Comparison of ENCODE assay signal across 8 cellular contexts in genomic region chr17:55238197-55238930, GRCh38. TPM values are rescaled to one million over a fixed set of nuclear protein-coding genes. Genes with fewer than 3 reads are reported as not detected.
DNase-seq lines count a peak whose midpoint lies in the region; ATAC-seq and TF ChIP-seq lines count a peak whose summit lies in the region.

No MANE protein-coding gene starts in this region.

- no peaks in the 10 kb centered on the region for H3K9me2 ChIP-seq in SU-DHL-6 (replicated peaks; ENCODE audit: insufficient read depth, low read length)

- H3K4me1 Mint-ChIP-seq in HFFc6 (ENCODE audit: low read depth), result peaks cover 16% of the 10 kb centered on the region
- H3K4me1 Mint-ChIP-seq in activated naive CD8-positive, alpha-beta T cell treated with anti-CD3 and anti-CD28 coated beads, Interleukin-2, amount 50 U/mL, for 24 hours, result peaks cover 14% of the 10 kb centered on the region

- H3K27me3 ChIP-seq in SU-DHL-6 (ENCODE audit: low read length) (no peaks in the 10 kb centered on the region), cardiac muscle cell (no peaks in the 10 kb centered on the region), parathyroid adenoma (ENCODE audit: control insufficient read depth, insufficient read depth, low read length) (no peaks in the 10 kb centered on the region), tibial artery (peaks cover 0 to 1% of the 10 kb centered on the region in 2 donors)

- TF ChIP-seq CTCF in HFFc6 (IDR thresholded peaks at IDR 0.05) (no peak), SU-DHL-6 (IDR thresholded peaks at IDR 0.05; ENCODE audit: insufficient read depth, low read length, poor library complexity, severe bottlenecking) (no peak), cardiac muscle cell (IDR thresholded peaks at IDR 0.05; ENCODE audit: low read depth, low read length) (no peak), parathyroid adenoma (IDR thresholded peaks at IDR 0.05) (no peak), tibial artery (IDR thresholded peaks at IDR 0.05) (no peak)

- intact Hi-C loops in tibial artery (cut with DNase I; ENCODE audit: low total_unique reads), result loop anchor here (2.0 to 10.0 kb wide), 2 partner anchors 26 to 56 kb away; partner anchors contain the start of gene HLF

- no peak overlapping the region; the same call in 1 of the 2 replicates for H3K27ac Mint-ChIP-seq in HFFc6
- peak overlapping the region; percentile 63 for H3K27ac Mint-ChIP-seq in activated naive CD8-positive, alpha-beta T cell treated with anti-CD3 and anti-CD28 coated beads, Interleukin-2, amount 50 U/mL, for 24 hours

- H3K4me1 ChIP-seq in cardiac muscle cell (ENCODE audit: low read depth), result peaks cover 12% of the 10 kb centered on the region
- H3K4me1 ChIP-seq in parathyroid adenoma, result peaks cover 6% of the 10 kb centered on the region
- peaks cover 0 to 21% (median 13%) of the 10 kb centered on the region in 4 donors for H3K4me1 ChIP-seq in tibial artery

- H3K4me3 ChIP-seq in GM08714 (ENCODE audit: low read length) (peak overlapping the region; percentile 80), SU-DHL-6 (ENCODE audit: insufficient read depth, low read length, poor library complexity, severe bottlenecking) (peak overlapping the region; percentile 55), cardiac muscle cell (peak overlapping the region; percentile 45), parathyroid adenoma (ENCODE audit: low read depth, low read length) (peak overlapping the region; percentile 71), tibial artery (peak overlapping the region; percentile 57 to 65)

- H3K9ac ChIP-seq in SU-DHL-6 (ENCODE audit: low read length) (peak overlapping the region; percentile 54), parathyroid adenoma (no peak overlapping the region)

- H4K20me1 ChIP-seq in SU-DHL-6 (ENCODE audit: low read depth, low read length), result no peaks in the 10 kb centered on the region

- peak overlapping the region; percentile 88 for H3K4me3 Mint-ChIP-seq in HFFc6
- peak overlapping the region; percentile 74 for H3K4me3 Mint-ChIP-seq in activated naive CD8-positive, alpha-beta T cell treated with anti-CD3 and anti-CD28 coated beads, Interleukin-2, amount 50 U/mL, for 24 hours

- H3K9me3 ChIP-seq in SU-DHL-6 (ENCODE audit: insufficient read depth, low read length) (no peaks in the 10 kb centered on the region), cardiac muscle cell (ENCODE audit: low read depth) (no peaks in the 10 kb centered on the region), parathyroid adenoma (ENCODE audit: control insufficient read depth, low read length) (no peaks in the 10 kb centered on the region), tibial artery (no peaks in the 10 kb centered on the region)

- H3K36me3 ChIP-seq in SU-DHL-6 (ENCODE audit: low read length) (no peaks in the 10 kb centered on the region), cardiac muscle cell (no peaks in the 10 kb centered on the region), parathyroid adenoma (ENCODE audit: control insufficient read depth, insufficient read depth, low read length) (no peaks in the 10 kb centered on the region), tibial artery (no peaks in the 10 kb centered on the region)

- H3K27me3 Mint-ChIP-seq in HFFc6 (ENCODE audit: insufficient read depth), result peaks cover 4% of the 10 kb centered on the region; the same call in 1 of the 2 replicates
- peaks cover 28% of the 10 kb centered on the region for H3K27me3 Mint-ChIP-seq in activated naive CD8-positive, alpha-beta T cell treated with anti-CD3 and anti-CD28 coated beads, Interleukin-2, amount 50 U/mL, for 24 hours

- peaks cover 3% of the 10 kb centered on the region; the same call in 1 of the 2 replicates for H3K9me3 Mint-ChIP-seq in HFFc6
- no peaks in the 10 kb centered on the region for H3K9me3 Mint-ChIP-seq in activated naive CD8-positive, alpha-beta T cell treated with anti-CD3 and anti-CD28 coated beads, Interleukin-2, amount 50 U/mL, for 24 hours

- no peaks in the 10 kb centered on the region for H3F3A ChIP-seq in SU-DHL-6 (ENCODE audit: insufficient read depth)

- peak overlapping the region; percentile 88 for H2AFZ ChIP-seq in SU-DHL-6 (ENCODE audit: low read depth, low read length, severe bottlenecking)
- H2AFZ ChIP-seq in parathyroid adenoma, result peak overlapping the region; percentile 87

- H3K79me2 ChIP-seq in SU-DHL-6 (ENCODE audit: insufficient read depth, low read length), result no peaks in the 10 kb centered on the region
- no peaks in the 10 kb centered on the region for H3K79me2 ChIP-seq in parathyroid adenoma

- H3K4me2 ChIP-seq in SU-DHL-6 (ENCODE audit: low read depth, low read length, poor library complexity, severe bottlenecking), result peak overlapping the region; percentile 65
- H3K4me2 ChIP-seq in parathyroid adenoma (ENCODE audit: low read length), result peak overlapping the region; percentile 98

- H3K27ac ChIP-seq in SU-DHL-6 (ENCODE audit: low read depth, low read length) (no peak overlapping the region), cardiac muscle cell (peak overlapping the region; percentile 4), parathyroid adenoma (peak overlapping the region; percentile 64), tibial artery (peak overlapping the region; percentile 73 to 76)

- DNase-seq in HFFc6 (peak; percentile 84), MV-4-11 (lab: John Stamatoyannopoulos, UW) (peak; percentile 87), cardiac muscle cell (ENCODE audit: low read depth in 1 of 2, low spot score in 1 of 2) (peak; percentile 95 to 97), tibial artery (peak; percentile 91 to 96)
- peak; percentile 83 for DNase-seq in activated naive CD8-positive, alpha-beta T cell treated with anti-CD3 and anti-CD28 coated beads, Interleukin-2, amount 50 U/mL, for 24 hours

- H3K36me3 Mint-ChIP-seq in HFFc6 (ENCODE audit: low read depth), result no peaks in the 10 kb centered on the region
- H3K36me3 Mint-ChIP-seq in activated naive CD8-positive, alpha-beta T cell treated with anti-CD3 and anti-CD28 coated beads, Interleukin-2, amount 50 U/mL, for 24 hours (ENCODE audit: low read depth), result no peaks in the 10 kb centered on the region

- ATAC-seq in activated naive CD8-positive, alpha-beta T cell treated with anti-CD3 and anti-CD28 coated beads, Interleukin-2, amount 50 U/mL, for 24 hours, result peak; percentile 94

RNA-seq across cellular contexts. Expression of gene HLF, which starts 26.4 kb away (rescaled TPM):
- not detected for total RNA-seq in HFFc6 (2021; fragmentation: NEBNext Ultra II Directional; extraction: Animal tissue kit (Norgen Biotek cat#: 25700))
- 0.28 and 0.74 TPM in 2 replicates for total RNA-seq in cardiac muscle cell
- 0.29 TPM in 1 of 2 replicates, not detected in the other for polyA plus RNA-seq in cardiac muscle cell
